Comparison of ENCODE assay signal across 19 cellular contexts in the genomic region with DNA sequence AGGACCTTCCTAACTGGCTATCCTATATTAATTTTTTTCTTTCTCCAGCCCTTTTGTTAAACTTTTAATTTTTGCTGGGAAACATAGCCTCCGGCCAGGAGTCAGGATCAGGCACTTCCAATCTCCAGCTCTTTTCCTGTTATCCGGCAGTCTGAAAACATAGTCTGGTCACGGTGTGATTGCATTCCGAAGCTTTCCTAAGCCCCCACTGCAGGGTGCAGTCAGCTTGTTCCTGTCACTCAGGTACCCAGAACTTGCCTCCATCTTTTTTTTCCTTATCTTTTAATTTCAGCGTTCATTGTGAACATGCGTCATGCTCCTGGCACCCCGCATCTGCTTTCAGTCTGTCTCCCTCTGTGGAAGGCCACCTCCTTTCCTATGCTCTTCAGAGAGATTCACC. TPM values are rescaled to one million over a fixed set of nuclear protein-coding genes. Genes with fewer than 3 reads are reported as not detected.
DNase-seq lines count a peak whose midpoint lies in the region; ATAC-seq and TF ChIP-seq lines count a peak whose summit lies in the region.
"Had no signal": no experiment of that assay in that cellular context is flagged by ENCODE, and none has a peak within 500 bp of the region (broad histone marks: within the 10 kb centered on the region; RNA-seq: fewer than 3 reads in every experiment).

No MANE protein-coding gene starts in this region.

- POLR2A ChIA-PET in activated CD4-positive, alpha-beta memory T cell treated with anti-CD3 and anti-CD28 coated beads, Interleukin-2, amount 10 ng/mL, durations not matched to agents 7 days and 5 days (lab: Charles Lee) = interaction anchor here (1.1 to 1.7 kb wide), 2 partner anchors 79 to 140 kb away, joined by 4 read pairs; no protein-coding TSS in a partner anchor
- POLR2A ChIA-PET in activated CD4-positive, alpha-beta memory T cell treated with anti-CD3 and anti-CD28 coated beads for 36 hours (lab: Charles Lee) = interaction anchor here (0.7 kb wide), 1 partner anchor 20 kb away, joined by 3 read pairs; no protein-coding TSS in a partner anchor
- POLR2A ChIA-PET in naive thymus-derived CD4-positive, alpha-beta T cell (lab: Charles Lee) = interaction anchor here (0.6 kb wide), 1 partner anchor 1234 kb away, joined by 3 read pairs; no protein-coding TSS in a partner anchor

- H3K4me1 Mint-ChIP-seq in activated CD4-positive, alpha-beta memory T cell treated with anti-CD3 and anti-CD28 coated beads, Interleukin-2, amount 10 ng/mL, durations not matched to agents 7 days and 5 days = peaks cover 35% of the 10 kb centered on the region
- H3K4me1 Mint-ChIP-seq in activated CD4-positive, alpha-beta memory T cell treated with anti-CD3 and anti-CD28 coated beads for 36 hours (ENCODE audit: low read depth) = peaks cover 16% of the 10 kb centered on the region
- peaks cover 55% of the 10 kb centered on the region for H3K4me1 Mint-ChIP-seq in activated T-helper 2 cell treated with anti-CD3 and anti-CD28 coated beads, Interferon-gamma antibody, Interleukin-2, Interleukin-4, amounts not matched to agents 10 μg/mL and 5 μg/mL and 100 μg/mL, durations not matched to agents 14 hours and 24 hours and 36 hours (ENCODE audit: low read depth)
- H3K4me1 Mint-ChIP-seq in stimulated activated effector memory CD8-positive, alpha-beta T cell treated with anti-CD3 and anti-CD28 coated beads, Interleukin-12 subunit alpha, Interleukin-12 subunit beta, amount 100 ng/mL, for 72 hours = peaks cover 23% of the 10 kb centered on the region
- peaks cover 0 to 52% (median 5%) of the 10 kb centered on the region in 7 donors for H3K4me1 Mint-ChIP-seq in naive thymus-derived CD4-positive, alpha-beta T cell

- peak overlapping the region; percentile 1 for H3K4me3 Mint-ChIP-seq in activated CD4-positive, alpha-beta memory T cell treated with anti-CD3 and anti-CD28 coated beads, Interleukin-2, amount 10 ng/mL, durations not matched to agents 7 days and 5 days
- no peak overlapping the region for H3K4me3 Mint-ChIP-seq in activated CD4-positive, alpha-beta memory T cell treated with anti-CD3 and anti-CD28 coated beads for 36 hours
- no peak overlapping the region for H3K4me3 Mint-ChIP-seq in activated T-helper 2 cell treated with anti-CD3 and anti-CD28 coated beads, Interferon-gamma antibody, Interleukin-2, Interleukin-4, amounts not matched to agents 10 μg/mL and 5 μg/mL and 100 μg/mL, durations not matched to agents 14 hours and 24 hours and 36 hours (ENCODE audit: low read depth)
- H3K4me3 Mint-ChIP-seq in stimulated activated effector memory CD8-positive, alpha-beta T cell treated with anti-CD3 and anti-CD28 coated beads, Interleukin-12 subunit alpha, Interleukin-12 subunit beta, amount 100 ng/mL, for 72 hours = peak overlapping the region; percentile 4
- H3K4me3 Mint-ChIP-seq in naive thymus-derived CD4-positive, alpha-beta T cell = no peak overlapping the region

- TF ChIP-seq CTCF in testis (IDR thresholded peaks at IDR 0.05) = no peak
- TF ChIP-seq CTCF in omental fat pad (IDR thresholded peaks at IDR 0.05) = no peak

- CTCF ChIA-PET in activated CD4-positive, alpha-beta memory T cell treated with anti-CD3 and anti-CD28 coated beads, Interleukin-2, amount 10 ng/mL, durations not matched to agents 7 days and 5 days (lab: Charles Lee) = interaction anchor here (1.0 to 1.4 kb wide), 3 partner anchors 22 to 78 kb away, joined by 3 to 4 read pairs (median 4); no protein-coding TSS in a partner anchor
- CTCF ChIA-PET in activated CD4-positive, alpha-beta memory T cell treated with anti-CD3 and anti-CD28 coated beads for 36 hours (lab: Charles Lee) = interaction anchor here (1.0 to 1.3 kb wide), 2 partner anchors 51 to 161 kb away, joined by 3 read pairs; no protein-coding TSS in a partner anchor
- CTCF ChIA-PET in naive thymus-derived CD4-positive, alpha-beta T cell (lab: Charles Lee) = no interaction called here

- no peaks in the 10 kb centered on the region for H3K27me3 Mint-ChIP-seq in activated CD4-positive, alpha-beta memory T cell treated with anti-CD3 and anti-CD28 coated beads, Interleukin-2, amount 10 ng/mL, durations not matched to agents 7 days and 5 days
- peaks cover 8% of the 10 kb centered on the region for H3K27me3 Mint-ChIP-seq in activated CD4-positive, alpha-beta memory T cell treated with anti-CD3 and anti-CD28 coated beads for 36 hours
- H3K27me3 Mint-ChIP-seq in activated T-helper 2 cell treated with anti-CD3 and anti-CD28 coated beads, Interferon-gamma antibody, Interleukin-2, Interleukin-4, amounts not matched to agents 10 μg/mL and 5 μg/mL and 100 μg/mL, durations not matched to agents 14 hours and 24 hours and 36 hours (ENCODE audit: low read depth) = no peaks in the 10 kb centered on the region
- peaks cover 0 to 4% (median 0%) of the 10 kb centered on the region in 5 donors for H3K27me3 Mint-ChIP-seq in naive thymus-derived CD4-positive, alpha-beta T cell

- peaks cover 9% of the 10 kb centered on the region for H3K4me1 ChIP-seq in testis
- H3K4me1 ChIP-seq in naive thymus-derived CD4-positive, alpha-beta T cell (ENCODE audit: control insufficient read depth in 2 of 2, insufficient read depth in 2 of 2, low read length in 2 of 2) = no peaks in the 10 kb centered on the region

- H3K36me3 Mint-ChIP-seq in activated CD4-positive, alpha-beta memory T cell treated with anti-CD3 and anti-CD28 coated beads, Interleukin-2, amount 10 ng/mL, durations not matched to agents 7 days and 5 days (ENCODE audit: low read depth) = peaks cover 16% of the 10 kb centered on the region
- peaks cover 4% of the 10 kb centered on the region for H3K36me3 Mint-ChIP-seq in activated CD4-positive, alpha-beta memory T cell treated with anti-CD3 and anti-CD28 coated beads for 36 hours
- H3K36me3 Mint-ChIP-seq in activated T-helper 2 cell treated with anti-CD3 and anti-CD28 coated beads, Interferon-gamma antibody, Interleukin-2, Interleukin-4, amounts not matched to agents 10 μg/mL and 5 μg/mL and 100 μg/mL, durations not matched to agents 14 hours and 24 hours and 36 hours (ENCODE audit: low read depth) = peaks cover 38% of the 10 kb centered on the region
- no peaks in the 10 kb centered on the region for H3K36me3 Mint-ChIP-seq in stimulated activated effector memory CD8-positive, alpha-beta T cell treated with anti-CD3 and anti-CD28 coated beads, Interleukin-12 subunit alpha, Interleukin-12 subunit beta, amount 100 ng/mL, for 72 hours
- H3K36me3 Mint-ChIP-seq in naive thymus-derived CD4-positive, alpha-beta T cell = peaks cover 3 to 13% (median 8%) of the 10 kb centered on the region in 5 donors

- H3K9me3 ChIP-seq in KOPT-K1 (ENCODE audit: insufficient read depth, low read length, poor library complexity, severe bottlenecking) = no peaks in the 10 kb centered on the region
- no peaks in the 10 kb centered on the region for H3K9me3 ChIP-seq in testis
- H3K9me3 ChIP-seq in naive thymus-derived CD4-positive, alpha-beta T cell (ENCODE audit: control insufficient read depth in 2 of 3, low read length in 3 of 3) = no peaks in the 10 kb centered on the region

- 93 to 96% methylated on average over 7 of the region's 7 CpGs for WGBS in testis, 2 donors

- H3K27ac ChIP-seq in KOPT-K1 (ENCODE audit: low read depth, low read length, poor library complexity, severe bottlenecking) (peak overlapping the region; percentile 96), testis (no peak overlapping the region)
- no peak overlapping the region for H3K27ac ChIP-seq in naive thymus-derived CD4-positive, alpha-beta T cell (ENCODE audit: low read depth, low read length)
- H3K27ac ChIP-seq: RWPE1 had no signal

- H3K9me3 Mint-ChIP-seq in activated CD4-positive, alpha-beta memory T cell treated with anti-CD3 and anti-CD28 coated beads, Interleukin-2, amount 10 ng/mL, durations not matched to agents 7 days and 5 days = no peaks in the 10 kb centered on the region
- peaks cover 2% of the 10 kb centered on the region for H3K9me3 Mint-ChIP-seq in activated CD4-positive, alpha-beta memory T cell treated with anti-CD3 and anti-CD28 coated beads for 36 hours
- H3K9me3 Mint-ChIP-seq in activated T-helper 2 cell treated with anti-CD3 and anti-CD28 coated beads, Interferon-gamma antibody, Interleukin-2, Interleukin-4, amounts not matched to agents 10 μg/mL and 5 μg/mL and 100 μg/mL, durations not matched to agents 14 hours and 24 hours and 36 hours = no peaks in the 10 kb centered on the region
- H3K9me3 Mint-ChIP-seq in stimulated activated effector memory CD8-positive, alpha-beta T cell treated with anti-CD3 and anti-CD28 coated beads, Interleukin-12 subunit alpha, Interleukin-12 subunit beta, amount 100 ng/mL, for 72 hours = no peaks in the 10 kb centered on the region
- H3K9me3 Mint-ChIP-seq in naive thymus-derived CD4-positive, alpha-beta T cell = no peaks in the 10 kb centered on the region

- TF ChIP-seq POLR2A in testis (IDR thresholded peaks at IDR 0.05) = no peak

- no peaks in the 10 kb centered on the region for H3K27me3 ChIP-seq in testis
- no peaks in the 10 kb centered on the region for H3K27me3 ChIP-seq in naive thymus-derived CD4-positive, alpha-beta T cell (ENCODE audit: control insufficient read depth in 2 of 2, insufficient read depth in 2 of 2, low read length in 2 of 2)

- peak overlapping the region; percentile 32 for H3K27ac Mint-ChIP-seq in activated CD4-positive, alpha-beta memory T cell treated with anti-CD3 and anti-CD28 coated beads, Interleukin-2, amount 10 ng/mL, durations not matched to agents 7 days and 5 days
- H3K27ac Mint-ChIP-seq in activated CD4-positive, alpha-beta memory T cell treated with anti-CD3 and anti-CD28 coated beads for 36 hours = no peak overlapping the region
- peak overlapping the region; percentile 30 for H3K27ac Mint-ChIP-seq in activated T-helper 2 cell treated with anti-CD3 and anti-CD28 coated beads, Interferon-gamma antibody, Interleukin-2, Interleukin-4, amounts not matched to agents 10 μg/mL and 5 μg/mL and 100 μg/mL, durations not matched to agents 14 hours and 24 hours and 36 hours
- H3K27ac Mint-ChIP-seq in stimulated activated effector memory CD8-positive, alpha-beta T cell treated with anti-CD3 and anti-CD28 coated beads, Interleukin-12 subunit alpha, Interleukin-12 subunit beta, amount 100 ng/mL, for 72 hours = no peak overlapping the region
- H3K27ac Mint-ChIP-seq in naive thymus-derived CD4-positive, alpha-beta T cell = no peak overlapping the region

- no peak overlapping the region for H3K4me3 ChIP-seq in testis
- H3K4me3 ChIP-seq in naive thymus-derived CD4-positive, alpha-beta T cell (ENCODE audit: low read length) = no peak overlapping the region

- no peak for ATAC-seq in stimulated activated effector memory CD8-positive, alpha-beta T cell treated with anti-CD3 and anti-CD28 coated beads, Interleukin-12 subunit alpha, Interleukin-12 subunit beta, amount 100 ng/mL, for 72 hours
- ATAC-seq in omental fat pad (ENCODE audit: low FRiP score) = no peak
- no peak for ATAC-seq in naive thymus-derived CD4-positive, alpha-beta T cell
- ATAC-seq: HepG2, Panc1 had no signal

- H3K36me3 ChIP-seq in KOPT-K1 (ENCODE audit: insufficient read depth, low read length) (peaks cover 33% of the 10 kb centered on the region), testis (ENCODE audit: low read depth, missing control alignments) (no peaks in the 10 kb centered on the region)
- no peaks in the 10 kb centered on the region for H3K36me3 ChIP-seq in naive thymus-derived CD4-positive, alpha-beta T cell (ENCODE audit: control insufficient read depth in 2 of 3, insufficient read depth in 3 of 3, low read length in 3 of 3)

- DNase-seq in activated CD4-positive, alpha-beta memory T cell treated with anti-CD3 and anti-CD28 coated beads, Interleukin-2, amount 10 ng/mL, durations not matched to agents 7 days and 5 days = no peak
- no peak for DNase-seq in activated CD4-positive, alpha-beta memory T cell treated with anti-CD3 and anti-CD28 coated beads for 36 hours
- DNase-seq in activated T-helper 2 cell treated with anti-CD3 and anti-CD28 coated beads, Interferon-gamma antibody, Interleukin-2, Interleukin-4, amounts not matched to agents 10 μg/mL and 5 μg/mL and 100 μg/mL, durations not matched to agents 14 hours and 24 hours and 36 hours (ENCODE audit: low spot score) = no peak
- DNase-seq in stimulated activated effector memory CD8-positive, alpha-beta T cell treated with anti-CD3 and anti-CD28 coated beads, Interleukin-12 subunit alpha, Interleukin-12 subunit beta, amount 100 ng/mL, for 72 hours (ENCODE audit: low spot score in 2 of 2) = no peak
- no peak for DNase-seq in testis
- no peak for DNase-seq in omental fat pad (ENCODE audit: low spot score)
- no peak for DNase-seq in naive thymus-derived CD4-positive, alpha-beta T cell
- DNase-seq: Calu3, DMS153, DND-41, H7, NCI-H1694, NCI-H2081, NCI-H2227 treated with DMSO at 0.1 percent for 48 hours, SHP77 had no signal

- intact Hi-C loops in activated CD4-positive, alpha-beta memory T cell treated with anti-CD3 and anti-CD28 coated beads for 36 hours (cut with micrococcal nuclease) = loop anchor here (1.0 to 5.0 kb wide), 3 partner anchors 48 to 537 kb away; no protein-coding TSS in a partner anchor
- intact Hi-C loops in activated T-helper 2 cell treated with anti-CD3 and anti-CD28 coated beads, Interferon-gamma antibody, Interleukin-2, Interleukin-4, amounts not matched to agents 10 μg/mL and 5 μg/mL and 100 μg/mL, durations not matched to agents 14 hours and 24 hours and 36 hours (cut with micrococcal nuclease) = loop anchor here (2.0 to 10.0 kb wide), 3 partner anchors 48 to 139 kb away; no protein-coding TSS in a partner anchor
- intact Hi-C loops in testis (cut with DNase I; ENCODE audit: low total_unique reads) = no loop called here
- intact Hi-C loops in naive thymus-derived CD4-positive, alpha-beta T cell (cut with micrococcal nuclease) = no loop called here

RNA-seq across cellular contexts. Expression of a gene that starts 59.4 kb away (rescaled TPM):
- 10 to 100 TPM; 24.1 to 25.5 TPM for total RNA-seq in activated CD4-positive, alpha-beta memory T cell treated with anti-CD3 and anti-CD28 coated beads, Interleukin-2, amount 10 ng/mL, durations not matched to agents 7 days and 5 days
- total RNA-seq in activated CD4-positive, alpha-beta memory T cell treated with anti-CD3 and anti-CD28 coated beads for 36 hours = 1 to 10 TPM; 7.5 to 8.6 TPM
- total RNA-seq in activated T-helper 2 cell treated with anti-CD3 and anti-CD28 coated beads, Interferon-gamma antibody, Interleukin-2, Interleukin-4, amounts not matched to agents 10 μg/mL and 5 μg/mL and 100 μg/mL, durations not matched to agents 14 hours and 24 hours and 36 hours = 60.2 and 61.4 TPM in 2 replicates
- total RNA-seq in testis (10 to 100 TPM; 10.9 to 12.8 TPM), omental fat pad (10 to 100 TPM; 17.2 to 45.1 (median 27.1) TPM)
- polyA plus RNA-seq in testis (ENCODE audit: insufficient read depth, low read depth, low replicate concordance) = 46.0 TPM
- 10 to 100 TPM in 2 of 5 experiments, 1 to 10 TPM in 3; 5.6 to 44.8 (median 6.5) TPM for total RNA-seq in naive thymus-derived CD4-positive, alpha-beta T cell
- polyA plus RNA-seq in naive thymus-derived CD4-positive, alpha-beta T cell = 1 to 10 TPM in 1 of 2 donors, under 1 TPM in 1; 0.69 to 1.0 TPM

Comparison
In these comparisons a context has a peak if more than half of its experiments do, and no peak if none do; other contexts are left out.
1. H3K27ac Mint-ChIP-seq: peak in activated CD4-positive, alpha-beta memory T cell treated with anti-CD3 and anti-CD28 coated beads, Interleukin-2, amount 10 ng/mL, durations not matched to agents 7 days and 5 days (single experiment) and activated T-helper 2 cell treated with anti-CD3 and anti-CD28 coated beads, Interferon-gamma antibody, Interleukin-2, Interleukin-4, amounts not matched to agents 10 μg/mL and 5 μg/mL and 100 μg/mL, durations not matched to agents 14 hours and 24 hours and 36 hours (single experiment); none in activated CD4-positive, alpha-beta memory T cell treated with anti-CD3 and anti-CD28 coated beads for 36 hours (single experiment), stimulated activated effector memory CD8-positive, alpha-beta T cell treated with anti-CD3 and anti-CD28 coated beads, Interleukin-12 subunit alpha, Interleukin-12 subunit beta, amount 100 ng/mL, for 72 hours (single experiment) and naive thymus-derived CD4-positive, alpha-beta T cell (0 of 9).
2. H3K4me3 Mint-ChIP-seq: peak in activated CD4-positive, alpha-beta memory T cell treated with anti-CD3 and anti-CD28 coated beads, Interleukin-2, amount 10 ng/mL, durations not matched to agents 7 days and 5 days (single experiment) and stimulated activated effector memory CD8-positive, alpha-beta T cell treated with anti-CD3 and anti-CD28 coated beads, Interleukin-12 subunit alpha, Interleukin-12 subunit beta, amount 100 ng/mL, for 72 hours (single experiment); none in activated CD4-positive, alpha-beta memory T cell treated with anti-CD3 and anti-CD28 coated beads for 36 hours (single experiment), activated T-helper 2 cell treated with anti-CD3 and anti-CD28 coated beads, Interferon-gamma antibody, Interleukin-2, Interleukin-4, amounts not matched to agents 10 μg/mL and 5 μg/mL and 100 μg/mL, durations not matched to agents 14 hours and 24 hours and 36 hours (single experiment) and naive thymus-derived CD4-positive, alpha-beta T cell (0 of 10).
3. intact Hi-C loops: an anchor here in activated CD4-positive, alpha-beta memory T cell treated with anti-CD3 and anti-CD28 coated beads for 36 hours (1.0 to 5.0 kb wide) and activated T-helper 2 cell treated with anti-CD3 and anti-CD28 coated beads, Interferon-gamma antibody, Interleukin-2, Interleukin-4, amounts not matched to agents 10 μg/mL and 5 μg/mL and 100 μg/mL, durations not matched to agents 14 hours and 24 hours and 36 hours (2.0 to 10.0 kb wide); none called in testis and naive thymus-derived CD4-positive, alpha-beta T cell.